ENCODE assay signal across 29 cellular contexts in genomic region chr17:74072340-74072739, GRCh38.
"Had no signal": no experiment of that assay in that cellular context is flagged by ENCODE, and none has a peak within 500 bp of the region (broad histone marks: within the 10 kb centered on the region; RNA-seq: fewer than 3 reads in every experiment).

No MANE protein-coding gene starts in this region.

- H3K4me1 ChIP-seq: stomach, suprapubic skin, testis, thyroid gland, tibial artery, tibial nerve, transverse colon, upper lobe of left lung, upper lobe of right lung, uterus, vagina had no signal

- H3K4me3 ChIP-seq: stomach, suprapubic skin, testis, thoracic aorta, thyroid gland, tibial artery, tibial nerve, transverse colon, upper lobe of left lung, upper lobe of right lung, uterus, vagina had no signal

- ATAC-seq: stimulated activated effector memory CD8-positive, alpha-beta T cell treated with anti-CD3 and anti-CD28 coated beads, Interleukin-12 subunit alpha, Interleukin-12 subunit beta, amount 100 ng/mL, for 72 hours; stimulated activated memory B cell treated with anti-CD40 and anti-IgM and Interleukin-4, amounts not matched to agents 10 μg/mL and 1 μg/mL and 100 μg/mL, for 72 hours; stimulated activated naive B cell treated with anti-CD40 and anti-IgM and Interleukin-4, amounts not matched to agents 10 μg/mL and 1 μg/mL and 100 μg/mL, for 72 hours; stimulated activated naive CD8-positive, alpha-beta T cell treated with anti-CD3 and anti-CD28 coated beads, Interleukin-15, amount 100 ng/mL, for 72 hours; stimulated activated naive CD8-positive, alpha-beta T cell treated with anti-CD3 and anti-CD28 coated beads, Interleukin-15, Interleukin-2, amounts not matched to agents 100 U/mL and 50 U/mL, for 24 hours; upper lobe of right lung had no signal

- H3K27ac Mint-ChIP-seq: stimulated activated effector memory CD8-positive, alpha-beta T cell treated with anti-CD3 and anti-CD28 coated beads, Interleukin-12 subunit alpha, Interleukin-12 subunit beta, amount 100 ng/mL, for 72 hours; stimulated activated memory B cell treated with anti-CD40 and anti-IgM and Interleukin-4, amounts not matched to agents 10 μg/mL and 1 μg/mL and 100 μg/mL, for 72 hours; stimulated activated naive B cell treated with anti-CD40 and anti-IgM and Interleukin-4, amounts not matched to agents 10 μg/mL and 1 μg/mL and 100 μg/mL, for 72 hours; stimulated activated naive CD8-positive, alpha-beta T cell treated with anti-CD3 and anti-CD28 coated beads, Interleukin-15, amount 100 ng/mL, for 72 hours; stimulated activated naive CD8-positive, alpha-beta T cell treated with anti-CD3 and anti-CD28 coated beads, Interleukin-15, Interleukin-2, amounts not matched to agents 100 ng/mL and 50 ng/mL, for 24 hours; type B pancreatic cell had no signal

- H3K4me1 Mint-ChIP-seq: stimulated activated effector memory CD8-positive, alpha-beta T cell treated with anti-CD3 and anti-CD28 coated beads, Interleukin-12 subunit alpha, Interleukin-12 subunit beta, amount 100 ng/mL, for 72 hours; stimulated activated memory B cell treated with anti-CD40 and anti-IgM and Interleukin-4, amounts not matched to agents 10 μg/mL and 1 μg/mL and 100 μg/mL, for 72 hours; stimulated activated naive B cell treated with anti-CD40 and anti-IgM and Interleukin-4, amounts not matched to agents 10 μg/mL and 1 μg/mL and 100 μg/mL, for 72 hours; stimulated activated naive CD8-positive, alpha-beta T cell treated with anti-CD3 and anti-CD28 coated beads, Interleukin-15, amount 100 ng/mL, for 72 hours had no signal

- FAIRE-seq: urothelium cell line had no signal

- DNase-seq: stimulated activated CD4-positive, alpha-beta T cell treated with anti-CD3 and anti-CD28 coated beads, Interleukin-2, amount 100 ng/mL, for 48 hours; stimulated activated CD4-positive, alpha-beta T cell treated with anti-CD3 and anti-CD28 coated beads, Interleukin-4, amount 100 ng/mL, for 1 hour; stimulated activated CD4-positive, alpha-beta T cell treated with anti-CD3 and anti-CD28 coated beads, Interleukin-4, amount 100 ng/mL, for 24 hours; stimulated activated CD4-positive, alpha-beta T cell treated with anti-CD3 and anti-CD28 coated beads, Interleukin-4, amount 100 ng/mL, for 4 hours; stimulated activated CD8-positive, alpha-beta memory T cell treated with anti-CD3 and anti-CD28 coated beads, Interleukin-4, amount 100 ng/mL, for 48 hours; stimulated activated naive B cell treated with anti-CD40 and anti-IgM and Interleukin-4, amounts not matched to agents 10 μg/mL and 1 μg/mL and 100 μg/mL, for 72 hours; stimulated activated naive CD4-positive, alpha-beta T cell; stimulated activated naive CD4-positive, alpha-beta T cell treated with Interleukin-2 at 50 U/mL for 16 hours; stimulated activated naive CD8-positive, alpha-beta T cell treated with anti-CD3 and anti-CD28 coated beads, Interleukin-15, amount 100 ng/mL, for 72 hours; stimulated activated naive CD8-positive, alpha-beta T cell treated with anti-CD3 and anti-CD28 coated beads, Interleukin-15, Interleukin-2, amounts not matched to agents 100 U/mL and 50 U/mL, for 24 hours; stomach; substantia nigra; testis; thyroid gland; tibial artery; transverse colon; trophoblast cell; upper lobe of left lung; upper lobe of right lung; uterus had no signal

- H3K9me3 ChIP-seq: testis, thoracic aorta, thyroid gland, transverse colon, upper lobe of left lung, upper lobe of right lung, vagina had no signal

- H3K36me3 Mint-ChIP-seq: stimulated activated effector memory CD8-positive, alpha-beta T cell treated with anti-CD3 and anti-CD28 coated beads, Interleukin-12 subunit alpha, Interleukin-12 subunit beta, amount 100 ng/mL, for 72 hours; stimulated activated memory B cell treated with anti-CD40 and anti-IgM and Interleukin-4, amounts not matched to agents 10 μg/mL and 1 μg/mL and 100 μg/mL, for 72 hours; stimulated activated naive B cell treated with anti-CD40 and anti-IgM and Interleukin-4, amounts not matched to agents 10 μg/mL and 1 μg/mL and 100 μg/mL, for 72 hours; type B pancreatic cell had no signal

- H3K27me3 ChIP-seq: stomach, testis, thyroid gland, tibial nerve, transverse colon, upper lobe of left lung, upper lobe of right lung, uterus, vagina had no signal

- H3K9me3 Mint-ChIP-seq: stimulated activated effector memory CD8-positive, alpha-beta T cell treated with anti-CD3 and anti-CD28 coated beads, Interleukin-12 subunit alpha, Interleukin-12 subunit beta, amount 100 ng/mL, for 72 hours; stimulated activated memory B cell treated with anti-CD40 and anti-IgM and Interleukin-4, amounts not matched to agents 10 μg/mL and 1 μg/mL and 100 μg/mL, for 72 hours; stimulated activated naive CD8-positive, alpha-beta T cell treated with anti-CD3 and anti-CD28 coated beads, Interleukin-15, Interleukin-2, amounts not matched to agents 100 ng/mL and 50 ng/mL, for 24 hours had no signal

- H3K27ac ChIP-seq: stomach, suprapubic skin, testis, thoracic aorta, thyroid gland, tibial artery, tibial nerve, transverse colon, upper lobe of left lung, upper lobe of right lung, uterus, vagina had no signal

- H3K4me3 Mint-ChIP-seq: stimulated activated effector memory CD8-positive, alpha-beta T cell treated with anti-CD3 and anti-CD28 coated beads, Interleukin-12 subunit alpha, Interleukin-12 subunit beta, amount 100 ng/mL, for 72 hours; stimulated activated memory B cell treated with anti-CD40 and anti-IgM and Interleukin-4, amounts not matched to agents 10 μg/mL and 1 μg/mL and 100 μg/mL, for 72 hours; stimulated activated naive B cell treated with anti-CD40 and anti-IgM and Interleukin-4, amounts not matched to agents 10 μg/mL and 1 μg/mL and 100 μg/mL, for 72 hours; stimulated activated naive CD8-positive, alpha-beta T cell treated with anti-CD3 and anti-CD28 coated beads, Interleukin-15, amount 100 ng/mL, for 72 hours; stimulated activated naive CD8-positive, alpha-beta T cell treated with anti-CD3 and anti-CD28 coated beads, Interleukin-15, Interleukin-2, amounts not matched to agents 100 ng/mL and 50 ng/mL, for 24 hours; type B pancreatic cell had no signal

- H3K27me3 Mint-ChIP-seq: stimulated activated naive CD8-positive, alpha-beta T cell treated with anti-CD3 and anti-CD28 coated beads, Interleukin-15, amount 100 ng/mL, for 72 hours had no signal

- H3K36me3 ChIP-seq: stomach, suprapubic skin, thoracic aorta, thyroid gland, tibial artery, tibial nerve, transverse colon, upper lobe of left lung, upper lobe of right lung, uterus, vagina had no signal
